ENCODE assay signal across 1 cellular context in the genomic region with DNA sequence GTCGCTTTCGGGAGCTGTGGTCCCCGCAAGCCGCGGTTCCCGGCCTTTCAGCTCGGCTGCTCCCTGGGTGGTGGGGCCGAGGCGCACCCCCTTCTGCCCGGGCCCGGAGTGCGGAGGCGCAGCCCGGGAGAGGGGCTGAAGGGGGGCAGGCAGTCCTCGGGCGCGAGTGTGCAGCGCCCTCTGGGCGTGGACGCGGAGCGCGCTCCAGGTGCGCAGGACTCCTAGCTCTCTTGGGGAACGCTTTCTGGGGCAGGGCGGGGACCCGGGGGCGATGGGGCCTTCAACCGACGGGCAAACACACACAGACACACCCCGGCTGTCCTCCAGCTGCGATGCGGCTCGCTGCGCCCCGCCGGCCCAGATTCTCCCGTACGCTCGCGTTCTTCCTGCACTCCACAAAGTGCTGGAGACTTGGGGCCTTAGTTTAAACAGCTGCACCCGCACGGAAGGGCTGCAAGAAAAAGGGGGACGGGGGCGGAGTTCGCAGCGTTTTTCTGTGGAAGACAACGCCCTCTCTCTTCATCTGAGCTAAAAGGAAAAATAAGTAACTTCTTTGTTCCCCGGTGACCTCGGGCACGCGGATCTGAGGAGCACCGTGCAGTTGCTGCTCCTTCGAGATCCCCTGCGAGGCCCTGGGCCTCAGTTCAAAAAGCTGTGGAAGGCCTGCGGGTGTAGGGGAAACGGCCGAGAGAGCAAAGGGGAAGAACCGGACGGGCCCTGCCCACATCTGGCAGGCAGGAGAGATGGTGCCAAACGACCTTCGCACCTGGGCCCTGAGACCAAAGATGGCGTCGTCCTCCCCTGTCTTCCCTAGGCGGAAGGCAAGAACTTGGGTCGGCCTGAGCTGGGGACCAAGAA.
TF ChIP-seq lines count a peak whose summit lies in the region.

No MANE protein-coding gene starts in this region.

TF ChIP-seq in HepG2, 621 proteins besides CTCF, POLR2A, EP300 and RAD21 (continued from another document and continues in another):
- TF ChIP-seq ZBTB8A (CRISPR knock-in tag; IDR thresholded peaks at IDR 0.05; ENCODE audit: borderline replicate concordance, low read depth) (0 out of 2 replicates have a peak, but pooled peaks have one; percentile 70), HOXD1 (CRISPR knock-in tag; IDR thresholded peaks at IDR 0.05) (0 out of 2 replicates have a peak, but pooled peaks have one; percentile 20), ZNF282 (IDR thresholded peaks at IDR 0.05; ENCODE audit: partially characterized antibody) (no peak), TMF1 (CRISPR knock-in tag; IDR thresholded peaks at IDR 0.05; ENCODE audit: low read depth) (peak; percentile 79), ZNF124 (CRISPR knock-in tag; IDR thresholded peaks at IDR 0.05) (no peak), ZFP1 (CRISPR knock-in tag; IDR thresholded peaks at IDR 0.05) (peak; percentile 57; the same call in 1 of the 2 replicates), SNAPC2 (CRISPR knock-in tag; IDR thresholded peaks at IDR 0.05) (peak; percentile 80; the same call in 1 of the 2 replicates), ARNT2 (CRISPR knock-in tag; IDR thresholded peaks at IDR 0.05; ENCODE audit: low read depth) (peak; percentile 61), HNRNPK (IDR thresholded peaks at IDR 0.05; ENCODE audit: low read depth, low read length, poor library complexity, severe bottlenecking) (peak; percentile 89), KLF12 (CRISPR knock-in tag; IDR thresholded peaks at IDR 0.05; ENCODE audit: borderline replicate concordance) (no peak; the same call in 1 of the 2 replicates), KDM5A (IDR thresholded peaks at IDR 0.05; ENCODE audit: borderline replicate concordance, low read length) (0 out of 2 replicates have a peak, but pooled peaks have one; percentile 51), KDM5B (CRISPR knock-in tag; IDR thresholded peaks at IDR 0.05; ENCODE audit: borderline replicate concordance) (peak; percentile 65; the same call in 1 of the 2 replicates), HNRNPUL1 (IDR thresholded peaks at IDR 0.05; ENCODE audit: low read depth, low read length) (no peak), KAT2B (IDR thresholded peaks at IDR 0.05; ENCODE audit: borderline replicate concordance, low read depth, low read length) (no peak), GTF3A (CRISPR knock-in tag; conservative IDR thresholded peaks at IDR 0.05) (no peak), ZNF34 (CRISPR knock-in tag; IDR thresholded peaks at IDR 0.05; ENCODE audit: borderline replicate concordance) (0 out of 2 replicates have a peak, but pooled peaks have one; percentile 51), ASH2L (IDR thresholded peaks at IDR 0.05; ENCODE audit: insufficient read length, low read depth, low read length) (peak; percentile 28), ESRRA (CRISPR knock-in tag; IDR thresholded peaks at IDR 0.05; ENCODE audit: low read depth) (peak; percentile 86; the same call in 1 of the 2 replicates), NCOA1 (CRISPR knock-in tag; IDR thresholded peaks at IDR 0.05) (0 out of 2 replicates have a peak, but pooled peaks have one; percentile 48), ZNF891 (CRISPR knock-in tag; IDR thresholded peaks at IDR 0.05) (no peak; the same call in 1 of the 2 replicates), MBNL3 (CRISPR knock-in tag; conservative IDR thresholded peaks at IDR 0.05) (no peak), SALL2 (CRISPR knock-in tag; IDR thresholded peaks at IDR 0.05) (peak; percentile 65), MAFG (CRISPR knock-in tag; IDR thresholded peaks at IDR 0.05) (no peak), TP53 (CRISPR knock-in tag; conservative IDR thresholded peaks at IDR 0.05) (peak; percentile 43; the same call in 1 of the 2 replicates), RAD51 (IDR thresholded peaks at IDR 0.05; ENCODE audit: borderline replicate concordance) (no peak), ZNF232 (CRISPR knock-in tag; IDR thresholded peaks at IDR 0.05; ENCODE audit: borderline replicate concordance) (peak; percentile 67; the same call in 1 of the 2 replicates), ZNF839 (CRISPR knock-in tag; IDR thresholded peaks at IDR 0.05; ENCODE audit: borderline replicate concordance) (no peak), THYN1 (CRISPR knock-in tag; IDR thresholded peaks at IDR 0.05; ENCODE audit: borderline replicate concordance, low read depth) (no peak; the same call in 1 of the 2 replicates), CHD2 (IDR thresholded peaks at IDR 0.05; ENCODE audit: low read depth, low read length) (no peak), ZNF598 (CRISPR knock-in tag; IDR thresholded peaks at IDR 0.05; ENCODE audit: borderline replicate concordance) (0 out of 2 replicates have a peak, but pooled peaks have one; percentile 4), ZNF12 (CRISPR knock-in tag; IDR thresholded peaks at IDR 0.05) (no peak)
- TF ChIP-seq, protein P1, sequence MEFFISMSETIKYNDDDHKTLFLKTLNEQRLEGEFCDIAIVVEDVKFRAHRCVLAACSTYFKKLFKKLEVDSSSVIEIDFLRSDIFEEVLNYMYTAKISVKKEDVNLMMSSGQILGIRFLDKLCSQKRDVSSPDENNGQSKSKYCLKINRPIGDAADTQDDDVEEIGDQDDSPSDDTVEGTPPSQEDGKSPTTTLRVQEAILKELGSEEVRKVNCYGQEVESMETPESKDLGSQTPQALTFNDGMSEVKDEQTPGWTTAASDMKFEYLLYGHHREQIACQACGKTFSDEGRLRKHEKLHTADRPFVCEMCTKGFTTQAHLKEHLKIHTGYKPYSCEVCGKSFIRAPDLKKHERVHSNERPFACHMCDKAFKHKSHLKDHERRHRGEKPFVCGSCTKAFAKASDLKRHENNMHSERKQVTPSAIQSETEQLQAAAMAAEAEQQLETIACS (CRISPR knock-in tag; IDR thresholded peaks at IDR 0.05): peak; percentile 81
- TF ChIP-seq, protein P2, sequence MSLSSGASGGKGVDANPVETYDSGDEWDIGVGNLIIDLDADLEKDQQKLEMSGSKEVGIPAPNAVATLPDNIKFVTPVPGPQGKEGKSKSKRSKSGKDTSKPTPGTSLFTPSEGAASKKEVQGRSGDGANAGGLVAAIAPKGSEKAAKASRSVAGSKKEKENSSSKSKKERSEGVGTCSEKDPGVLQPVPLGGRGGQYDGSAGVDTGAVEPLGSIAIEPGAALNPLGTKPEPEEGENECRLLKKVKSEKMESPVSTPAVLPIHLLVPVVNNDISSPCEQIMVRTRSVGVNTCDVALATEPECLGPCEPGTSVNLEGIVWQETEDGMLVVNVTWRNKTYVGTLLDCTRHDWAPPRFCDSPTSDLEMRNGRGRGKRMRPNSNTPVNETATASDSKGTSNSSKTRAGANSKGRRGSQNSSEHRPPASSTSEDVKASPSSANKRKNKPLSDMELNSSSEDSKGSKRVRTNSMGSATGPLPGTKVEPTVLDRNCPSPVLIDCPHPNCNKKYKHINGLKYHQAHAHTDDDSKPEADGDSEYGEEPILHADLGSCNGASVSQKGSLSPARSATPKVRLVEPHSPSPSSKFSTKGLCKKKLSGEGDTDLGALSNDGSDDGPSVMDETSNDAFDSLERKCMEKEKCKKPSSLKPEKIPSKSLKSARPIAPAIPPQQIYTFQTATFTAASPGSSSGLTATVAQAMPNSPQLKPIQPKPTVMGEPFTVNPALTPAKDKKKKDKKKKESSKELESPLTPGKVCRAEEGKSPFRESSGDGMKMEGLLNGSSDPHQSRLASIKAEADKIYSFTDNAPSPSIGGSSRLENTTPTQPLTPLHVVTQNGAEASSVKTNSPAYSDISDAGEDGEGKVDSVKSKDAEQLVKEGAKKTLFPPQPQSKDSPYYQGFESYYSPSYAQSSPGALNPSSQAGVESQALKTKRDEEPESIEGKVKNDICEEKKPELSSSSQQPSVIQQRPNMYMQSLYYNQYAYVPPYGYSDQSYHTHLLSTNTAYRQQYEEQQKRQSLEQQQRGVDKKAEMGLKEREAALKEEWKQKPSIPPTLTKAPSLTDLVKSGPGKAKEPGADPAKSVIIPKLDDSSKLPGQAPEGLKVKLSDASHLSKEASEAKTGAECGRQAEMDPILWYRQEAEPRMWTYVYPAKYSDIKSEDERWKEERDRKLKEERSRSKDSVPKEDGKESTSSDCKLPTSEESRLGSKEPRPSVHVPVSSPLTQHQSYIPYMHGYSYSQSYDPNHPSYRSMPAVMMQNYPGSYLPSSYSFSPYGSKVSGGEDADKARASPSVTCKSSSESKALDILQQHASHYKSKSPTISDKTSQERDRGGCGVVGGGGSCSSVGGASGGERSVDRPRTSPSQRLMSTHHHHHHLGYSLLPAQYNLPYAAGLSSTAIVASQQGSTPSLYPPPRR (CRISPR knock-in tag; IDR thresholded peaks at IDR 0.05; ENCODE audit: borderline replicate concordance): peak; percentile 61
- TF ChIP-seq, protein P3, sequence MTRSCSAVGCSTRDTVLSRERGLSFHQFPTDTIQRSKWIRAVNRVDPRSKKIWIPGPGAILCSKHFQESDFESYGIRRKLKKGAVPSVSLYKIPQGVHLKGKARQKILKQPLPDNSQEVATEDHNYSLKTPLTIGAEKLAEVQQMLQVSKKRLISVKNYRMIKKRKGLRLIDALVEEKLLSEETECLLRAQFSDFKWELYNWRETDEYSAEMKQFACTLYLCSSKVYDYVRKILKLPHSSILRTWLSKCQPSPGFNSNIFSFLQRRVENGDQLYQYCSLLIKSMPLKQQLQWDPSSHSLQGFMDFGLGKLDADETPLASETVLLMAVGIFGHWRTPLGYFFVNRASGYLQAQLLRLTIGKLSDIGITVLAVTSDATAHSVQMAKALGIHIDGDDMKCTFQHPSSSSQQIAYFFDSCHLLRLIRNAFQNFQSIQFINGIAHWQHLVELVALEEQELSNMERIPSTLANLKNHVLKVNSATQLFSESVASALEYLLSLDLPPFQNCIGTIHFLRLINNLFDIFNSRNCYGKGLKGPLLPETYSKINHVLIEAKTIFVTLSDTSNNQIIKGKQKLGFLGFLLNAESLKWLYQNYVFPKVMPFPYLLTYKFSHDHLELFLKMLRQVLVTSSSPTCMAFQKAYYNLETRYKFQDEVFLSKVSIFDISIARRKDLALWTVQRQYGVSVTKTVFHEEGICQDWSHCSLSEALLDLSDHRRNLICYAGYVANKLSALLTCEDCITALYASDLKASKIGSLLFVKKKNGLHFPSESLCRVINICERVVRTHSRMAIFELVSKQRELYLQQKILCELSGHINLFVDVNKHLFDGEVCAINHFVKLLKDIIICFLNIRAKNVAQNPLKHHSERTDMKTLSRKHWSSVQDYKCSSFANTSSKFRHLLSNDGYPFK (CRISPR knock-in tag; IDR thresholded peaks at IDR 0.05; ENCODE audit: borderline replicate concordance): peak; percentile 62; the same call in 1 of the 2 replicates
- TF ChIP-seq, protein P4, sequence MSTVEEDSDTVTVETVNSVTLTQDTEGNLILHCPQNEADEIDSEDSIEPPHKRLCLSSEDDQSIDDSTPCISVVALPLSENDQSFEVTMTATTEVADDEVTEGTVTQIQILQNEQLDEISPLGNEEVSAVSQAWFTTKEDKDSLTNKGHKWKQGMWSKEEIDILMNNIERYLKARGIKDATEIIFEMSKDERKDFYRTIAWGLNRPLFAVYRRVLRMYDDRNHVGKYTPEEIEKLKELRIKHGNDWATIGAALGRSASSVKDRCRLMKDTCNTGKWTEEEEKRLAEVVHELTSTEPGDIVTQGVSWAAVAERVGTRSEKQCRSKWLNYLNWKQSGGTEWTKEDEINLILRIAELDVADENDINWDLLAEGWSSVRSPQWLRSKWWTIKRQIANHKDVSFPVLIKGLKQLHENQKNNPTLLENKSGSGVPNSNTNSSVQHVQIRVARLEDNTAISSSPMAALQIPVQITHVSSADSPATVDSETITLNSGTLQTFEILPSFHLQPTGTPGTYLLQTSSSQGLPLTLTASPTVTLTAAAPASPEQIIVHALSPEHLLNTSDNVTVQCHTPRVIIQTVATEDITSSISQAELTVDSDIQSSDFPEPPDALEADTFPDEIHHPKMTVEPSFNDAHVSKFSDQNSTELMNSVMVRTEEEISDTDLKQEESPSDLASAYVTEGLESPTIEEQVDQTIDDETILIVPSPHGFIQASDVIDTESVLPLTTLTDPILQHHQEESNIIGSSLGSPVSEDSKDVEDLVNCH (CRISPR knock-in tag; IDR thresholded peaks at IDR 0.05): no peak
- TF ChIP-seq, protein P5, sequence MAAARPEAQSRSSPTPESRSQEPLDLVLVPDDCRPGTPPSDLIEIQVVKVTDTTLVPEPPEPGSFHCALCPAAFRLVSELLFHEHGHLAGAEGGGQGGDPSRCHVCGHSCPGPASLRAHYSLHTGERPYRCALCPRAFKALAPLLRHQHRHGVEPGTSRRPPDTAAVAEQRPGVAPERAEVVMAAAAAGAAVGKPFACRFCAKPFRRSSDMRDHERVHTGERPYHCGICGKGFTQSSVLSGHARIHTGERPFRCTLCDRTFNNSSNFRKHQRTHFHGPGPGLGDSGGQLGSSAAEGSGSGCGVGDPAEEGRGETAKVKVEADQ (CRISPR knock-in tag; IDR thresholded peaks at IDR 0.05; ENCODE audit: borderline replicate concordance): peak; percentile 66; the same call in 1 of the 2 replicates
- TF ChIP-seq, protein P6, sequence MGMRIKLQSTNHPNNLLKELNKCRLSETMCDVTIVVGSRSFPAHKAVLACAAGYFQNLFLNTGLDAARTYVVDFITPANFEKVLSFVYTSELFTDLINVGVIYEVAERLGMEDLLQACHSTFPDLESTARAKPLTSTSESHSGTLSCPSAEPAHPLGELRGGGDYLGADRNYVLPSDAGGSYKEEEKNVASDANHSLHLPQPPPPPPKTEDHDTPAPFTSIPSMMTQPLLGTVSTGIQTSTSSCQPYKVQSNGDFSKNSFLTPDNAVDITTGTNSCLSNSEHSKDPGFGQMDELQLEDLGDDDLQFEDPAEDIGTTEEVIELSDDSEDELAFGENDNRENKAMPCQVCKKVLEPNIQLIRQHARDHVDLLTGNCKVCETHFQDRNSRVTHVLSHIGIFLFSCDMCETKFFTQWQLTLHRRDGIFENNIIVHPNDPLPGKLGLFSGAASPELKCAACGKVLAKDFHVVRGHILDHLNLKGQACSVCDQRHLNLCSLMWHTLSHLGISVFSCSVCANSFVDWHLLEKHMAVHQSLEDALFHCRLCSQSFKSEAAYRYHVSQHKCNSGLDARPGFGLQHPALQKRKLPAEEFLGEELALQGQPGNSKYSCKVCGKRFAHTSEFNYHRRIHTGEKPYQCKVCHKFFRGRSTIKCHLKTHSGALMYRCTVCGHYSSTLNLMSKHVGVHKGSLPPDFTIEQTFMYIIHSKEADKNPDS (CRISPR knock-in tag; IDR thresholded peaks at IDR 0.05): 0 out of 2 replicates have a peak, but pooled peaks have one; percentile 63
